30 cellular contexts compared by ENCODE assay signal in the genomic region with DNA sequence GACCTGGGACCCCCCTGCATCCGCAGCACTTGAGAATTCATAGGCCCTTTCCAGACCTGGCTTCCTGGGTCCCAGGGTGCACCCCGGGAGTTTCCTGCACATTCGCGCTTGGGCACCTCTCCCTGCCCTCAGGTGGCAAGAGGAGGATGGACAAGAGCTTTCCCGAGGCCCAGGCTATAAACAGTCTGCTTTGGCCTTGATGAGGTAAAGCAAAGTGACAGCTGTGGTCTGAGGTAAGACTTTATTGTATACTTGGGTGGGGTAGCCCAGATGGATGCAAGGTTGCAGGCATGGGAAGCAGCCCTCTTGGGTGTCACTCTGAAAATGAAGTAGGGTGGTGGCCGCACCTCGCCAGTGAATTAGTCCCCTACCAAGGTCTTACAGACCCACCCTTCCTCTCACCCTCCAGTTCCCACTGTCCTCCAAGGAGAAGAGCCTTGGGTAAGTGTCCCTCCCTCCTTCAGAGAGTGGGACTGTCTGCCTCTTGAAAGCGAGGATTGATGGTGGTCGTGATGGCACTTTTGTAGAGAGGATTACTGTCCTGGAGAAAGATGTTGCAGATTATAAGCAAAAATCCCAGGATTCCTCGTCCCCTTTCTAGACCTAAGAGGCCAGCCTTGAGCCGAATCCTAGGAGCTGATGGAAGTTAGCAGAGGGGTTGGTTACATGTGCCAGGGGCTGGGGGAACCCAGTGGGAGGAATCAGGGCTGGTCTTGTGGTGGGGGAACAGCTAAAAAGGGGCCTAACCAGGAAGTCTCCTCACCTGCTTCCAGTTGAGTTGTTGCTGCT. TPM values are rescaled to one million over a fixed set of nuclear protein-coding genes. Genes with fewer than 3 reads are reported as not detected.
DNase-seq lines count a peak whose midpoint lies in the region; ATAC-seq, FAIRE-seq and TF ChIP-seq lines count a peak whose summit lies in the region.
"Had no signal": no experiment of that assay in that cellular context is flagged by ENCODE, and none has a peak within 500 bp of the region (broad histone marks: within the 10 kb centered on the region; RNA-seq: fewer than 3 reads in every experiment).

No MANE protein-coding gene starts in this region.

- no peak overlapping the region for H3K4me3 ChIP-seq in cardiac muscle cell
- no peak overlapping the region for H3K4me3 ChIP-seq in MM.1S (ENCODE audit: low read length)
- H3K4me3 ChIP-seq in GM12878: no peak overlapping the region
- H3K4me3 ChIP-seq: ascending aorta, gastrocnemius medialis, GM23248, hepatocyte, PC-9, prostate gland, sigmoid colon had no signal

- TF ChIP-seq RAD21 in GM12878 (IDR thresholded peaks at IDR 0.05; ENCODE audit: insufficient read depth, low read depth, low read length): no peak

- H3K4me1 ChIP-seq in cardiac muscle cell (ENCODE audit: low read depth) (no peaks in the 10 kb centered on the region), MM.1S (ENCODE audit: low read length) (peaks cover 29% of the 10 kb centered on the region), GM12878 (ENCODE audit: control insufficient read depth, insufficient read depth, low read length) (no peaks in the 10 kb centered on the region)
- H3K4me1 ChIP-seq: gastrocnemius medialis, prostate gland had no signal

- H3F3A ChIP-seq in MM.1S (ENCODE audit: insufficient read depth, low read length): peaks cover 98% of the 10 kb centered on the region

- H3K9me3 Mint-ChIP-seq in stimulated activated naive B cell treated with anti-CD40 and anti-IgM and Interleukin-4, amounts not matched to agents 10 μg/mL and 1 μg/mL and 100 μg/mL, for 72 hours: no peaks in the 10 kb centered on the region
- H3K9me3 Mint-ChIP-seq: activated naive CD4-positive, alpha-beta T cell treated with anti-CD3 and anti-CD28 coated beads, Interleukin-2, amount 50 U/mL, for 24 hours; central memory CD8-positive, alpha-beta T cell; memory B cell; stimulated activated memory B cell treated with anti-CD40 and anti-IgM and Interleukin-4, amounts not matched to agents 10 μg/mL and 1 μg/mL and 100 μg/mL, for 72 hours had no signal

- FAIRE-seq in GM12878 (lab: Jason Lieb, UNC): no peak
- FAIRE-seq: D721Med, GM12891 had no signal

- TF ChIP-seq EP300 in GM12878 (IDR thresholded peaks at IDR 0.05; ENCODE audit: borderline replicate concordance in 1 of 2, control insufficient read depth in 1 of 2, low read depth in 2 of 2, low read length in 2 of 2): no peak

- H3K27me3 Mint-ChIP-seq in stimulated activated naive B cell treated with anti-CD40 and anti-IgM and Interleukin-4, amounts not matched to agents 10 μg/mL and 1 μg/mL and 100 μg/mL, for 72 hours: no peaks in the 10 kb centered on the region
- H3K27me3 Mint-ChIP-seq: activated naive CD4-positive, alpha-beta T cell treated with anti-CD3 and anti-CD28 coated beads, Interleukin-2, amount 50 U/mL, for 24 hours; central memory CD8-positive, alpha-beta T cell; memory B cell; stimulated activated memory B cell treated with anti-CD40 and anti-IgM and Interleukin-4, amounts not matched to agents 10 μg/mL and 1 μg/mL and 100 μg/mL, for 72 hours had no signal

- no peak overlapping the region; the same call in 1 of the 2 replicates for H3K9ac ChIP-seq in MM.1S (ENCODE audit: low read length)
- no peak overlapping the region for H3K9ac ChIP-seq in GM12878 (ENCODE audit: control insufficient read depth, insufficient read depth, low read length)
- H3K9ac ChIP-seq: GM23248 had no signal

- RAD21 ChIA-PET in GM12878 (lab: Charles Lee; ENCODE audit: unreplicated experiment): interaction anchor here (2.3 kb wide), 1 partner anchor 32 kb away, joined by 16 read pairs; no protein-coding TSS in a partner anchor

- peaks cover 43 to 71% of the 10 kb centered on the region in 2 donors for H3K36me3 Mint-ChIP-seq in stimulated activated naive B cell treated with anti-CD40 and anti-IgM and Interleukin-4, amounts not matched to agents 10 μg/mL and 1 μg/mL and 100 μg/mL, for 72 hours

- no TSS peak for BruUV-seq in GM12878 (replicated peaks; lab: Mats Ljungman, UMichigan)

- intact Hi-C loops in left cardiac atrium (cut with DNase I) (loop anchor here in 1 of 2 donors (5.0 kb wide), 1 partner anchor 124 kb away; no protein-coding TSS in a partner anchor), GM12878 (cut with micrococcal nuclease; ENCODE audit: unreplicated experiment) (no loop called here)

- 92% methylated on average over 11 of the region's 11 CpGs for WGBS in GM12878 (ENCODE audit: insufficient coverage, insufficient replicate concordance, low lambda C conversion rate, missing lambda C conversion rate)

- peaks cover 18 to 19% of the 10 kb centered on the region in 2 donors for H3K4me1 Mint-ChIP-seq in stimulated activated naive B cell treated with anti-CD40 and anti-IgM and Interleukin-4, amounts not matched to agents 10 μg/mL and 1 μg/mL and 100 μg/mL, for 72 hours

- no peak for TF ChIP-seq POLR2A in GM12878 (IDR thresholded peaks at IDR 0.05; ENCODE audit: low read depth, low read length)

- no peak overlapping the region for H3K4me3 Mint-ChIP-seq in stimulated activated naive B cell treated with anti-CD40 and anti-IgM and Interleukin-4, amounts not matched to agents 10 μg/mL and 1 μg/mL and 100 μg/mL, for 72 hours
- H3K4me3 Mint-ChIP-seq: activated CD8-positive, alpha-beta T cell treated with anti-CD3 and anti-CD28 coated beads, Interleukin-2, amount 10 ng/mL, durations not matched to agents 7 days and 5 days; activated naive CD4-positive, alpha-beta T cell treated with anti-CD3 and anti-CD28 coated beads, Interleukin-2, amount 50 U/mL, for 24 hours; central memory CD8-positive, alpha-beta T cell; memory B cell; stimulated activated memory B cell treated with anti-CD40 and anti-IgM and Interleukin-4, amounts not matched to agents 10 μg/mL and 1 μg/mL and 100 μg/mL, for 72 hours had no signal

- SMC1A ChIA-PET in GM12878 (lab: Charles Lee; ENCODE audit: uncharacterized antibody, unreplicated experiment): interaction anchor here (0.9 to 5.3 kb wide), 6 partner anchors 10 to 97 kb away, joined by 3 to 17 read pairs (median 4); partner anchors contain the start of gene ESPL1

- peaks cover 57% of the 10 kb centered on the region for H4K20me1 ChIP-seq in MM.1S (ENCODE audit: insufficient read depth, low read length)
- no peaks in the 10 kb centered on the region for H4K20me1 ChIP-seq in GM12878 (ENCODE audit: control insufficient read depth, insufficient read depth)

- POLR2A ChIA-PET in GM12878 (lab: Charles Lee): interaction anchor here (0.5 kb wide), 2 partner anchors 13 to 454 kb away, joined by 4 to 6 read pairs; no protein-coding TSS in a partner anchor

- CTCF ChIA-PET in GM12878 (lab: Yijun Ruan, JAX): interaction anchor here (0.8 to 6.7 kb wide), 7 partner anchors 9 to 77 kb away, joined by 3 to 89 read pairs (median 6); partner anchors contain the start of gene ESPL1

- peaks cover 37% of the 10 kb centered on the region for H3K79me2 ChIP-seq in MM.1S (ENCODE audit: low read length)
- H3K79me2 ChIP-seq in GM12878 (ENCODE audit: control insufficient read depth, insufficient read depth, low read length): no peaks in the 10 kb centered on the region
- H3K79me2 ChIP-seq: hepatocyte had no signal

- no peak for DNase-seq in cardiac muscle cell (ENCODE audit: low read depth in 1 of 2, low spot score in 1 of 2)
- DNase-seq in left cardiac atrium: no peak
- DNase-seq in MM.1S: peak; percentile 47
- no peak for DNase-seq in GM12878 (ENCODE audit: low read depth, low spot score)
- DNase-seq in stimulated activated naive B cell treated with anti-CD40 and anti-IgM and Interleukin-4, amounts not matched to agents 10 μg/mL and 1 μg/mL and 100 μg/mL, for 72 hours: no peak
- DNase-seq in 8988T: no peak
- no peak for DNase-seq in KG1 (lab: John Stamatoyannopoulos, UW)
- DNase-seq: activated CD8-positive, alpha-beta T cell treated with anti-CD3 and anti-CD28 coated beads, Interleukin-2, amount 10 ng/mL, durations not matched to agents 7 days and 5 days; dermis blood vessel endothelial cell; EL; gastrocnemius medialis; GM23248; NCI-H1048; NCI-H1694 treated with DMSO at 0.1 percent for 48 hours; NCI-H2171; NCI-H524; PC-9; SHP77 treated with DMSO at 0.1 percent for 48 hours; sigmoid colon; stimulated activated CD4-positive, alpha-beta T cell treated with anti-CD3 and anti-CD28 coated beads, Interleukin-4, amount 100 ng/mL, for 24 hours had no signal

- H3K9me3 ChIP-seq in cardiac muscle cell (ENCODE audit: low read depth): no peaks in the 10 kb centered on the region
- H3K9me3 ChIP-seq in MM.1S (replicated peaks; ENCODE audit: insufficient read depth, low read length): no peaks in the 10 kb centered on the region
- H3K9me3 ChIP-seq in GM12878 (replicated peaks; ENCODE audit: control insufficient read depth, insufficient read depth, low read length): no peaks in the 10 kb centered on the region
- H3K9me3 ChIP-seq: ascending aorta, gastrocnemius medialis, prostate gland, sigmoid colon had no signal

- H3K36me3 ChIP-seq in cardiac muscle cell: peaks cover 17% of the 10 kb centered on the region
- H3K36me3 ChIP-seq in MM.1S (replicated peaks; ENCODE audit: insufficient read depth, low read length): peaks cover 44% of the 10 kb centered on the region
- peaks cover 43 to 56% of the 10 kb centered on the region in 2 experiments for H3K36me3 ChIP-seq in GM12878 (ENCODE audit: control insufficient read depth in 2 of 2, insufficient read depth in 2 of 2, low read length in 1 of 2)

- no peaks in the 10 kb centered on the region for H3K27me3 ChIP-seq in cardiac muscle cell
- H3K27me3 ChIP-seq in MM.1S (replicated peaks; ENCODE audit: insufficient read depth, low read length): no peaks in the 10 kb centered on the region
- H3K27me3 ChIP-seq in GM12878 (replicated peaks in 1 of 2; ENCODE audit: control insufficient read depth in 2 of 2, insufficient read depth in 2 of 2, low read length in 1 of 2): no peaks in the 10 kb centered on the region
- H3K27me3 ChIP-seq: ascending aorta, gastrocnemius medialis, hepatocyte, sigmoid colon had no signal

- H3K9me2 ChIP-seq in MM.1S (replicated peaks; ENCODE audit: insufficient read depth, low read length): no peaks in the 10 kb centered on the region

- peak overlapping the region; percentile 22 for H3K27ac Mint-ChIP-seq in stimulated activated naive B cell treated with anti-CD40 and anti-IgM and Interleukin-4, amounts not matched to agents 10 μg/mL and 1 μg/mL and 100 μg/mL, for 72 hours
- H3K27ac Mint-ChIP-seq: activated naive CD4-positive, alpha-beta T cell treated with anti-CD3 and anti-CD28 coated beads, Interleukin-2, amount 50 U/mL, for 24 hours; stimulated activated memory B cell treated with anti-CD40 and anti-IgM and Interleukin-4, amounts not matched to agents 10 μg/mL and 1 μg/mL and 100 μg/mL, for 72 hours had no signal

- no peak overlapping the region for H2AFZ ChIP-seq in MM.1S (ENCODE audit: low read length)
- no peak overlapping the region for H2AFZ ChIP-seq in GM12878 (ENCODE audit: control insufficient read depth, low read depth, low read length)
- H2AFZ ChIP-seq: GM23248, hepatocyte, PC-9 had no signal

- H3K27ac ChIP-seq in cardiac muscle cell: peak overlapping the region; percentile 63
- H3K27ac ChIP-seq in MM.1S (ENCODE audit: low read length): peak overlapping the region; percentile 60; the same call in 1 of the 2 replicates
- H3K27ac ChIP-seq in GM12878 (ENCODE audit: control insufficient read depth, insufficient read depth): no peak overlapping the region
- H3K27ac ChIP-seq: gastrocnemius medialis, GM23248, hepatocyte, HL-60, PC-9, prostate gland had no signal

- ATAC-seq in left cardiac atrium: no peak
- ATAC-seq in GM12878: no peak
- ATAC-seq in stimulated activated naive B cell treated with anti-CD40 and anti-IgM and Interleukin-4, amounts not matched to agents 10 μg/mL and 1 μg/mL and 100 μg/mL, for 72 hours (replicated peaks): no peak
- ATAC-seq: activated CD8-positive, alpha-beta T cell treated with anti-CD3 and anti-CD28 coated beads, Interleukin-2, amount 10 ng/mL, durations not matched to agents 7 days and 5 days; stimulated activated memory B cell treated with anti-CD40 and anti-IgM and Interleukin-4, amounts not matched to agents 10 μg/mL and 1 μg/mL and 100 μg/mL, for 72 hours had no signal

- TF ChIP-seq CTCF in cardiac muscle cell (IDR thresholded peaks at IDR 0.05; ENCODE audit: low read depth, low read length): no peak
- no peak for TF ChIP-seq CTCF in MM.1S (IDR thresholded peaks at IDR 0.05; ENCODE audit: low read length)
- no peak for TF ChIP-seq CTCF in GM12878 (IDR thresholded peaks at IDR 0.05 in 2 of 3, conservative IDR thresholded peaks at IDR 0.05 in 1 of 3; ENCODE audit: control insufficient read depth in 2 of 3, extremely low read depth in 1 of 3, insufficient read depth in 1 of 3, low read depth in 3 of 3, low read length in 3 of 3)

- H3K4me2 ChIP-seq in MM.1S (ENCODE audit: low read depth, low read length): no peak overlapping the region
- no peak overlapping the region for H3K4me2 ChIP-seq in GM12878 (ENCODE audit: control insufficient read depth, insufficient read depth)
- H3K4me2 ChIP-seq: hepatocyte, PC-9 had no signal

- in situ Hi-C loops in GM12878 (cut with MboI): no loop called here

RNA-seq across cellular contexts. Expression of gene CSAD, which starts 10.6 kb away (rescaled TPM):
- total RNA-seq in cardiac muscle cell (11.4 and 29.4 TPM in 2 replicates), left cardiac atrium (10 to 100 TPM; 16.8 to 19.7 TPM), GM12878 (2014; rRNA removed) (7.0 and 12.5 TPM in 2 replicates), GM12878 (2014; rRNA removed; fragmentation: Illumina TruSeq; extraction: Trizol) (5.4 and 6.7 TPM in 2 replicates), GM12878 (2021) (6.1 and 9.3 TPM in 2 replicates)
- polyA plus RNA-seq in cardiac muscle cell (7.2 and 18.0 TPM in 2 replicates), GM12878 (2011; rRNA removed) (14.4 and 19.1 TPM in 2 replicates), GM12878 (2014; fragmentation: Illumina TruSeq; extraction: Trizol) (12.3 and 12.7 TPM in 2 replicates), GM12878 (2014; fragmentation: Nextera tagmentation; extraction: Ambion mirVana) (1 to 10 TPM; 1.2 to 2.0 TPM), GM12878 (2014; rRNA removed) (20.0 and 20.4 TPM in 2 replicates), GM12878 (2016; fragmentation: Nextera tagmentation; extraction: Ambion mirVana) (1 to 10 TPM; 1.1 to 2.4 TPM)
- total RNA-seq in GM12878 (2013; cell fraction: nucleolus; rRNA removed): 35.3 and 40.5 TPM in 2 replicates
- 9.2 TPM for polyA plus RNA-seq in GM12878 (2011; ENCODE audit: low read depth)
- polyA plus RNA-seq in GM12878 (2011; cell fraction: cytosol; rRNA removed): 14.6 and 22.7 TPM in 2 replicates
- polyA plus RNA-seq in GM12878 (2011; cell fraction: nucleus; rRNA removed): 73.6 and 82.3 TPM in 2 replicates
- polyA plus RNA-seq in GM12878 (2012): 13.3 and 15.1 TPM in 2 replicates
- 13.1 and 15.2 TPM in 2 replicates for polyA minus RNA-seq in GM12878 (2011; rRNA and poly(A)+ RNA removed)
- 4.9 and 6.8 TPM in 2 replicates for polyA minus RNA-seq in GM12878 (2011; cell fraction: cytosol; rRNA and poly(A)+ RNA removed)
- 11.6 and 18.4 TPM in 2 replicates for polyA minus RNA-seq in GM12878 (2011; cell fraction: nucleus; rRNA and poly(A)+ RNA removed)

RNA-seq across cellular contexts. Expression of gene ZNF740, which starts 10.8 kb away (rescaled TPM):
- 15.6 and 20.5 TPM in 2 replicates for total RNA-seq in cardiac muscle cell
- 4.4 and 16.6 TPM in 2 replicates for polyA plus RNA-seq in cardiac muscle cell
- total RNA-seq in left cardiac atrium: 10 to 100 TPM; 19.0 to 20.0 TPM
- 112 and 115 TPM in 2 replicates for total RNA-seq in GM12878 (2013; cell fraction: nucleolus; rRNA removed)
- 11.6 and 12.6 TPM in 2 replicates for total RNA-seq in GM12878 (2014; rRNA removed)
- 9.9 and 11.8 TPM in 2 replicates for total RNA-seq in GM12878 (2014; rRNA removed; fragmentation: Illumina TruSeq; extraction: Trizol)
- total RNA-seq in GM12878 (2021): 29.0 and 33.6 TPM in 2 replicates
- 10.5 TPM for polyA plus RNA-seq in GM12878 (2011; ENCODE audit: low read depth)
- 29.5 and 30.9 TPM in 2 replicates for polyA plus RNA-seq in GM12878 (2011; rRNA removed)
- 17.7 and 18.8 TPM in 2 replicates for polyA plus RNA-seq in GM12878 (2011; cell fraction: cytosol; rRNA removed)
- polyA plus RNA-seq in GM12878 (2011; cell fraction: nucleus; rRNA removed): 63.5 and 111 TPM in 2 replicates
- polyA plus RNA-seq in GM12878 (2012): 14.3 and 14.7 TPM in 2 replicates
- polyA plus RNA-seq in GM12878 (2014; fragmentation: Illumina TruSeq; extraction: Trizol): 14.2 and 21.6 TPM in 2 replicates
- polyA plus RNA-seq in GM12878 (2014; fragmentation: Nextera tagmentation; extraction: Ambion mirVana): 1 to 10 TPM; 1.4 to 1.8 TPM
- 12.9 and 19.1 TPM in 2 replicates for polyA plus RNA-seq in GM12878 (2014; rRNA removed)
- polyA plus RNA-seq in GM12878 (2016; fragmentation: Nextera tagmentation; extraction: Ambion mirVana): 1 to 10 TPM; 4.1 to 5.6 TPM
- 29.5 and 32.2 TPM in 2 replicates for polyA minus RNA-seq in GM12878 (2011; rRNA and poly(A)+ RNA removed)
- 7.1 and 7.5 TPM in 2 replicates for polyA minus RNA-seq in GM12878 (2011; cell fraction: cytosol; rRNA and poly(A)+ RNA removed)
- polyA minus RNA-seq in GM12878 (2011; cell fraction: nucleus; rRNA and poly(A)+ RNA removed): 57.9 and 58.6 TPM in 2 replicates

RNA-seq across cellular contexts. Expression of gene ITGB7, which starts 15.8 kb away (rescaled TPM):
- total RNA-seq in cardiac muscle cell: 0.25 and 1.1 TPM in 2 replicates
- 0.55 and 0.86 TPM in 2 replicates for polyA plus RNA-seq in cardiac muscle cell
- total RNA-seq in left cardiac atrium: 1 to 10 TPM in 1 of 2 donors, under 1 TPM in 1; 0.81 to 2.1 TPM
- total RNA-seq in GM12878 (2013; cell fraction: nucleolus; rRNA removed): 215 and 221 TPM in 2 replicates
- 366 and 425 TPM in 2 replicates for total RNA-seq in GM12878 (2014; rRNA removed)
- total RNA-seq in GM12878 (2014; rRNA removed; fragmentation: Illumina TruSeq; extraction: Trizol): 158 and 166 TPM in 2 replicates
- 459 and 487 TPM in 2 replicates for total RNA-seq in GM12878 (2021)
- 81.6 TPM for polyA plus RNA-seq in GM12878 (2011; ENCODE audit: low read depth)
- polyA plus RNA-seq in GM12878 (2011; rRNA removed): 130 and 234 TPM in 2 replicates
- 334 and 445 TPM in 2 replicates for polyA plus RNA-seq in GM12878 (2011; cell fraction: cytosol; rRNA removed)
- polyA plus RNA-seq in GM12878 (2011; cell fraction: nucleus; rRNA removed): 940 and 958 TPM in 2 replicates
- 135 and 178 TPM in 2 replicates for polyA plus RNA-seq in GM12878 (2012)
- polyA plus RNA-seq in GM12878 (2014; fragmentation: Illumina TruSeq; extraction: Trizol): 95.4 and 174 TPM in 2 replicates
- 10 to 100 TPM; 54.5 to 99.5 TPM for polyA plus RNA-seq in GM12878 (2014; fragmentation: Nextera tagmentation; extraction: Ambion mirVana)
- polyA plus RNA-seq in GM12878 (2014; rRNA removed): 282 and 333 TPM in 2 replicates
- polyA plus RNA-seq in GM12878 (2016; fragmentation: Nextera tagmentation; extraction: Ambion mirVana): 100 to 1,000 TPM; 269 to 332 TPM
- polyA minus RNA-seq in GM12878 (2011; rRNA and poly(A)+ RNA removed): 281 and 434 TPM in 2 replicates
- polyA minus RNA-seq in GM12878 (2011; cell fraction: cytosol; rRNA and poly(A)+ RNA removed): 164 and 179 TPM in 2 replicates
- 164 and 235 TPM in 2 replicates for polyA minus RNA-seq in GM12878 (2011; cell fraction: nucleus; rRNA and poly(A)+ RNA removed)
- polyA plus RNA-seq: hepatocyte had no signal

RNA-seq across cellular contexts. Expression of gene RARG, which starts 40.7 kb away (rescaled TPM):
- total RNA-seq in cardiac muscle cell (15.5 and 30.4 TPM in 2 replicates), left cardiac atrium (10 to 100 TPM; 13.5 to 24.1 TPM), GM12878 (2014; rRNA removed) (3.4 and 4.0 TPM in 2 replicates), GM12878 (2014; rRNA removed; fragmentation: Illumina TruSeq; extraction: Trizol) (3.0 and 3.9 TPM in 2 replicates), GM12878 (2021) (7.3 and 8.7 TPM in 2 replicates)
- polyA plus RNA-seq in cardiac muscle cell (13.0 and 19.2 TPM in 2 replicates), GM12878 (2011; rRNA removed) (4.5 and 8.1 TPM in 2 replicates), GM12878 (2014; fragmentation: Illumina TruSeq; extraction: Trizol) (2.6 and 4.2 TPM in 2 replicates), GM12878 (2014; fragmentation: Nextera tagmentation; extraction: Ambion mirVana) (under 1 TPM; 0.27 to 0.60 TPM), GM12878 (2014; rRNA removed) (7.2 and 8.0 TPM in 2 replicates), GM12878 (2016; fragmentation: Nextera tagmentation; extraction: Ambion mirVana) (1 to 10 TPM; 3.8 to 6.0 TPM)
- total RNA-seq in GM12878 (2013; cell fraction: nucleolus; rRNA removed): 12.2 and 13.4 TPM in 2 replicates
- 0.72 TPM for polyA plus RNA-seq in GM12878 (2011; ENCODE audit: low read depth)
- 9.2 and 13.2 TPM in 2 replicates for polyA plus RNA-seq in GM12878 (2011; cell fraction: cytosol; rRNA removed)
- polyA plus RNA-seq in GM12878 (2011; cell fraction: nucleus; rRNA removed): 34.2 and 38.3 TPM in 2 replicates
- 2.5 and 2.9 TPM in 2 replicates for polyA plus RNA-seq in GM12878 (2012)
- 12.3 and 13.9 TPM in 2 replicates for polyA minus RNA-seq in GM12878 (2011; rRNA and poly(A)+ RNA removed)
- 7.5 and 8.3 TPM in 2 replicates for polyA minus RNA-seq in GM12878 (2011; cell fraction: cytosol; rRNA and poly(A)+ RNA removed)
- polyA minus RNA-seq in GM12878 (2011; cell fraction: nucleus; rRNA and poly(A)+ RNA removed): 9.1 and 18.5 TPM in 2 replicates

Comparison
In these comparisons a context has a peak if more than half of its experiments do, and no peak if none do; other contexts are left out.
1. RNA of gene ITGB7, which starts 15.8 kb away (total RNA-seq): 158 to 487 TPM in GM12878; 0.81 to 2.1 TPM in left cardiac atrium and 0.25 to 1.1 TPM in cardiac muscle cell; every median in the first group is over 10 times any median in the second.